In the genomic region with DNA sequence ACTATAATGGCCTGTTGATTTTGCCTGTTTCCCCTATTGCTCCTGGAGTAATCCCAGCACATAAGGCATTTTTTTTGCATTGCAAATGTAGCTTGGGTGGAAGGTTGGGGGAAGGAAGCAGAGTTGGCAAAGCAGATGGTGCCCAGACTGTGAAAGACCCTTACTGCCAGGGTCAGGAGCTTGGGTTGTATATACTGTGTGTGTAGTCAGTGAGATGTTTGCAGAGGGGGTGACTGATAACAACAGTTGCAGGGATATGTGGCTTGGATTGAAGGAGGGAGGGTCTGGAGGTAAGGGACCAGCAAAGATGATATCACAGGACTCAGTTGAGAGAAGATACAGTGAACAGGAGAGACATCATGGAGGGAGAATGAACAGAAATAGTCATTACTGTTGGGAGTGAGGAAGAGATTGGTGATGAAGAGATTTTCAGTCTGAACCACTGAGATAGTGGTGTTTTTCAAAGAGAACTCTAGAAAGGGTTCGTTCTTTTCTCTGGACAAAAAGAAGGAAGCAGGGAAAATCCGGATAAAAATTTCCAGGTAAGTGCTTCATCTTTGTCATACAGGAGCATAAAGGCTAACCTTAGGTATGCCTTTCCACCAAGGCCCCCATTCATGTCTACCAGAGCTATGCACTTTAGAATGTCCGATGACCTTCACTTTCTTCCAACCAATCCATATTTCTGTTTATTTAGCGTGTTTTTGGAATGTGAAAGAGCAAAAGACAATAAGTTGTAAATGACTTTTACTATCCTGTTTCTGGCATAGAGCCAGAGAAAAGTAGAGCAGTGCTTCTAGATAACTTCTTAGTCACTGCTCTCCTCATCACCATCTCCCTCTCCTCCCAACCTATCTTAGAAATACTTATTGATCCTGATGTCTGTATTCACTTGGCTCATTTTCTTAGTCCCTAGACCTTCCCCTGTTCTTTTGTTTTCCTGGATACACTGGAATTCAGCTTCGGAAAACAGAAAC, we compare ENCODE assay signal across 18 cellular contexts.
DNase-seq lines count a peak whose midpoint lies in the region; ATAC-seq, FAIRE-seq and TF ChIP-seq lines count a peak whose summit lies in the region.
"Had no signal": no experiment of that assay in that cellular context is flagged by ENCODE, and none has a peak within 500 bp of the region (broad histone marks: within the 10 kb centered on the region; RNA-seq: fewer than 3 reads in every experiment).

No MANE protein-coding gene starts in this region.

- peak; percentile 96 for ATAC-seq in HepG2
- ATAC-seq in right lobe of liver: no peak
- ATAC-seq in K562: no peak
- ATAC-seq in GM21360 (IDR thresholded peaks at IDR 0.05; ENCODE audit: unreplicated experiment): no peak
- ATAC-seq in GM21576 (IDR thresholded peaks at IDR 0.05; ENCODE audit: unreplicated experiment): no peak
- ATAC-seq: CD8-positive, alpha-beta T cell had no signal

- H3K36me3 ChIP-seq in HepG2 (replicated peaks in 1 of 2; ENCODE audit: control insufficient read depth in 1 of 2, insufficient read depth in 2 of 2, low read length in 2 of 2): peaks cover 5 to 11% of the 10 kb centered on the region in 2 experiments; a peak in 2 of 5 replicates
- no peaks in the 10 kb centered on the region for H3K36me3 ChIP-seq in right lobe of liver
- H3K36me3 ChIP-seq in K562 (ENCODE audit: control insufficient read depth, insufficient read depth, low read length): no peaks in the 10 kb centered on the region
- no peaks in the 10 kb centered on the region for H3K36me3 ChIP-seq in trophoblast cell (ENCODE audit: control insufficient read depth in 1 of 2, insufficient read depth in 2 of 2, low read length in 2 of 2)

- in situ Hi-C loops in HepG2 (cut with HindIII; ENCODE audit: extremely low pct_ligation_motif_present, low pct_unique_long_range_greater_than_20kb): loop anchor here (25.0 kb wide), 1 partner anchor 301 kb away; no protein-coding TSS in a partner anchor
- in situ Hi-C loops in K562 (cut with MboI): loop anchor here (10.0 kb wide), 1 partner anchor 163 kb away; no protein-coding TSS in a partner anchor

- DNase-seq in HepG2 (ENCODE audit: low spot score) (peak; percentile 96), right lobe of liver (no peak), K562 (ENCODE audit: extremely low read depth in 1 of 4, low spot score in 3 of 4) (no peak), trophoblast cell (no peak), T-helper 1 cell (no peak)
- DNase-seq: CD8-positive, alpha-beta T cell; COR-L47; DMS153; DND-41; GDM1; H7 had no signal

- no peaks in the 10 kb centered on the region for H3K27me3 ChIP-seq in HepG2 (ENCODE audit: control insufficient read depth in 1 of 2, insufficient read depth in 2 of 2, low read length in 2 of 2)
- H3K27me3 ChIP-seq in right lobe of liver: no peaks in the 10 kb centered on the region
- H3K27me3 ChIP-seq in K562 (ENCODE audit: control insufficient read depth in 2 of 2, insufficient read depth in 2 of 2, low read length in 2 of 2): no peaks in the 10 kb centered on the region
- H3K27me3 ChIP-seq in trophoblast cell (ENCODE audit: insufficient read depth, low read length): no peaks in the 10 kb centered on the region

- BruUV-seq in HepG2 (replicated peaks; lab: Mats Ljungman, UMichigan) (no TSS peak), K562 (replicated peaks; lab: Mats Ljungman, UMichigan) (no TSS peak)

- no peak for TF ChIP-seq POLR2A in HepG2 (IDR thresholded peaks at IDR 0.05; ENCODE audit: insufficient read depth in 1 of 2, low read depth in 2 of 2, low read length in 2 of 2)
- TF ChIP-seq POLR2A in right lobe of liver (IDR thresholded peaks at IDR 0.05): no peak
- TF ChIP-seq POLR2A in K562 (conservative IDR thresholded peaks at IDR 0.05): no peak

- H3K4me1 ChIP-seq in HepG2 (ENCODE audit: insufficient read depth, low read length): peaks cover 39% of the 10 kb centered on the region
- H3K4me1 ChIP-seq in right lobe of liver: peaks cover 0 to 19% (median 3%) of the 10 kb centered on the region in 4 donors
- H3K4me1 ChIP-seq in K562 (replicated peaks in 1 of 2; ENCODE audit: control insufficient read depth in 2 of 2, insufficient read depth in 2 of 2, low read length in 2 of 2): no peaks in the 10 kb centered on the region
- no peaks in the 10 kb centered on the region for H3K4me1 ChIP-seq in trophoblast cell (ENCODE audit: control insufficient read depth in 1 of 2, insufficient read depth in 2 of 2, low read length in 2 of 2)

- no peak overlapping the region for H4K8ac ChIP-seq in trophoblast cell (ENCODE audit: low read depth, low read length)

- H4K91ac ChIP-seq in trophoblast cell (ENCODE audit: low read depth, low read length): no peak overlapping the region

- H2BK12ac ChIP-seq in trophoblast cell (ENCODE audit: low read length): no peak overlapping the region

- H3K4me2 ChIP-seq in HepG2 (ENCODE audit: low read depth, low read length): peak overlapping the region; percentile 19
- H3K4me2 ChIP-seq in K562 (ENCODE audit: insufficient read depth, low read length): no peak overlapping the region
- no peak overlapping the region for H3K4me2 ChIP-seq in trophoblast cell (ENCODE audit: low read length)

- intact Hi-C loops in HepG2 (cut with micrococcal nuclease; ENCODE audit: unreplicated experiment): no loop called here
- intact Hi-C loops in right lobe of liver (cut with DNase I): loop anchor here in 1 of 2 donors (10.0 kb wide), 1 partner anchor 163 kb away; no protein-coding TSS in a partner anchor
- intact Hi-C loops in K562 (cut with micrococcal nuclease): no loop called here

- POLR2A ChIA-PET in HepG2 (lab: Yijun Ruan, JAX): interaction anchor here (0.8 to 4.6 kb wide), 10 partner anchors 9 to 163 kb away, joined by 3 to 83 read pairs (median 4); a partner anchor contains a TSS
- POLR2A ChIA-PET in K562 (lab: Yijun Ruan, JAX): no interaction called here

- H2BK120ac ChIP-seq in trophoblast cell (ENCODE audit: insufficient read depth, low read length, poor library complexity): no peak overlapping the region

- H3K9ac ChIP-seq in HepG2 (ENCODE audit: insufficient read depth, low read depth, low read length) (no peak overlapping the region), K562 (ENCODE audit: insufficient read depth in 1 of 2, low read depth in 2 of 2, low read length in 2 of 2) (no peak overlapping the region), trophoblast cell (ENCODE audit: low read length) (no peak overlapping the region)

- H3K79me1 ChIP-seq in trophoblast cell (ENCODE audit: low read length): no peaks in the 10 kb centered on the region

- H3K27ac ChIP-seq in HepG2 (ENCODE audit: extremely low read length, insufficient read depth, low read length) (peak overlapping the region; percentile 55), right lobe of liver (no peak overlapping the region), K562 (ENCODE audit: extremely low read depth, low read depth, low read length) (no peak overlapping the region), trophoblast cell (ENCODE audit: low read depth, low read length) (no peak overlapping the region)
- H3K27ac ChIP-seq: 22Rv1, HL-60 had no signal

- H3K14ac ChIP-seq in trophoblast cell (ENCODE audit: low read length): no peak overlapping the region

- H3K9me3 ChIP-seq in HepG2 (ENCODE audit: low read length) (no peaks in the 10 kb centered on the region; the same call in 1 of the 2 replicates), right lobe of liver (no peaks in the 10 kb centered on the region), K562 (replicated peaks; ENCODE audit: control insufficient read depth, insufficient read depth, low read depth, low read length) (no peaks in the 10 kb centered on the region), trophoblast cell (ENCODE audit: insufficient read depth, low read depth, low read length) (no peaks in the 10 kb centered on the region)

- TF ChIP-seq RAD21 in HepG2 (CRISPR knock-in tag; IDR thresholded peaks at IDR 0.05) (peak; percentile 29; the same call in 1 of the 2 replicates), K562 (CRISPR knock-in tag; conservative IDR thresholded peaks at IDR 0.05 in 1 of 2, IDR thresholded peaks at IDR 0.05 in 1 of 2) (no peak)

- TF ChIP-seq EP300 in HepG2 (IDR thresholded peaks at IDR 0.05; ENCODE audit: low read depth in 2 of 2, low read length in 2 of 2) (peak; percentile 59 to 96; a peak in 3 of 4 replicates), HepG2 (CRISPR knock-in tag; IDR thresholded peaks at IDR 0.05; ENCODE audit: borderline replicate concordance) (no peak; the same call in 1 of the 2 replicates), K562 (IDR thresholded peaks at IDR 0.05; ENCODE audit: low read length) (no peak)

- H2AK5ac ChIP-seq in trophoblast cell (ENCODE audit: low read length): no peak overlapping the region

- no peak overlapping the region for H3K4me3 ChIP-seq in HepG2 (replicated peaks in 1 of 3; ENCODE audit: insufficient read depth in 1 of 3, low read depth in 2 of 3, low read length in 3 of 3)
- no peak overlapping the region for H3K4me3 ChIP-seq in right lobe of liver
- H3K4me3 ChIP-seq in K562: no peak overlapping the region
- no peak overlapping the region for H3K4me3 ChIP-seq in trophoblast cell (ENCODE audit: low read depth, low read length)

- H2BK5ac ChIP-seq in trophoblast cell (ENCODE audit: low read depth, low read length, poor library complexity): no peak overlapping the region

- CTCF ChIA-PET in HepG2 (lab: Yijun Ruan, JAX; ENCODE audit: low intra/inter-chr PET ratio, low total read pairs) (interaction anchor here (10.3 kb wide), 1 partner anchor 163 kb away, joined by 213 read pairs; no protein-coding TSS in a partner anchor), K562 (lab: Yijun Ruan, JAX; ENCODE audit: low intra/inter-chr PET ratio) (no interaction called here)

- H3K23ac ChIP-seq in trophoblast cell (ENCODE audit: low read length): peak overlapping the region; percentile 46

- no peaks in the 10 kb centered on the region for H3K9me1 ChIP-seq in K562 (ENCODE audit: control insufficient read depth, insufficient read depth, low read length)

- TF ChIP-seq CTCF in HepG2 (CRISPR knock-in tag; IDR thresholded peaks at IDR 0.05): no peak
- no peak for TF ChIP-seq CTCF in right lobe of liver (IDR thresholded peaks at IDR 0.05)
- no peak for TF ChIP-seq CTCF in K562 (IDR thresholded peaks at IDR 0.05 in 2 of 3, conservative IDR thresholded peaks at IDR 0.05 in 1 of 3; ENCODE audit: insufficient read depth in 2 of 3, low read depth in 1 of 3, low read length in 3 of 3)

- H2AFZ ChIP-seq in HepG2 (ENCODE audit: low read length) (no peak overlapping the region), K562 (ENCODE audit: low read depth, low read length) (no peak overlapping the region), trophoblast cell (ENCODE audit: insufficient read depth, low read length, poor library complexity) (no peak overlapping the region)

- H4K20me1 ChIP-seq in HepG2 (ENCODE audit: insufficient read depth, low read length) (no peaks in the 10 kb centered on the region), K562 (replicated peaks; ENCODE audit: control insufficient read depth, insufficient read depth, low read length) (no peaks in the 10 kb centered on the region)

- H4K12ac ChIP-seq in trophoblast cell (ENCODE audit: low read depth, low read length): no peak overlapping the region

- H3K18ac ChIP-seq in trophoblast cell (ENCODE audit: low read length): no peak overlapping the region

- FAIRE-seq in HepG2 (lab: Jason Lieb, UNC) (no peak), K562 (lab: Jason Lieb, UNC) (no peak)
- FAIRE-seq: D721Med, GM12892, GM19239 had no signal

- H3K79me2 ChIP-seq in HepG2 (ENCODE audit: insufficient read depth, low read length) (no peaks in the 10 kb centered on the region), K562 (ENCODE audit: control insufficient read depth, insufficient read depth, low read length) (no peaks in the 10 kb centered on the region), trophoblast cell (ENCODE audit: control insufficient read depth, insufficient read depth, low read length, poor library complexity) (no peaks in the 10 kb centered on the region)

- H3K4ac ChIP-seq in trophoblast cell (ENCODE audit: low read depth, low read length): no peak overlapping the region

- WGBS in HepG2 (ENCODE audit: low lambda C conversion rate): 49% methylated on average over 5 of the region's 5 CpGs
- 69% methylated on average over 5 of the region's 5 CpGs for WGBS in right lobe of liver (ENCODE audit: insufficient coverage, low coverage, low lambda C conversion rate, missing lambda C conversion rate)
- WGBS in K562 (ENCODE audit: insufficient coverage, low coverage, missing lambda C conversion rate): 0% methylated on average over 3 of the region's 5 CpGs
- no CpG with 5 or more reads among the region's 5 CpGs for WGBS in trophoblast cell (ENCODE audit: extremely low coverage, insufficient coverage, insufficient read length)
